In genomic region chr7:140653319-140654108, GRCh38 we compare ENCODE assay signal across 8 cellular contexts. TPM values are rescaled to one million over a fixed set of nuclear protein-coding genes. Genes with fewer than 3 reads are reported as not detected.
DNase-seq lines count a peak whose midpoint lies in the region; ATAC-seq, FAIRE-seq and TF ChIP-seq lines count a peak whose summit lies in the region.

No MANE protein-coding gene starts in this region.

- TF ChIP-seq CTCF in GM13976 (IDR thresholded peaks at IDR 0.05; ENCODE audit: borderline replicate concordance, control extremely low read depth, extremely low read depth, insufficient read depth, missing control alignments): peak; percentile 69
- TF ChIP-seq CTCF in glutamatergic neuron (IDR thresholded peaks at IDR 0.05; ENCODE audit: partially characterized antibody, unreplicated experiment): peak; percentile 88
- TF ChIP-seq CTCF in pancreas (IDR thresholded peaks at IDR 0.05): peak; percentile 55 to 82 (median 78)

- no peak overlapping the region for H3K27ac ChIP-seq in pancreas

- H3K4me1 ChIP-seq in pancreas: peaks cover 0 to 16% (median 5%) of the 10 kb centered on the region in 3 donors

- intact Hi-C loops in pancreas (cut with DNase I): loop anchor here in 2 of 3 donors (5.0 kb wide), 1 partner anchor 136 kb away; no protein-coding TSS in a partner anchor

- H3K27ac Mint-ChIP-seq in activated T-helper 17 cell treated with anti-CD3 and anti-CD28 coated beads, Interleukin-2, amount 50 U/mL, for 72 hours: no peak overlapping the region
- peak overlapping the region; percentile 53 for H3K27ac Mint-ChIP-seq in glutamatergic neuron (ENCODE audit: unreplicated experiment)

- H3K4me3 Mint-ChIP-seq in activated T-helper 17 cell treated with anti-CD3 and anti-CD28 coated beads, Interleukin-2, amount 50 U/mL, for 72 hours: no peak overlapping the region
- H3K4me3 Mint-ChIP-seq in glutamatergic neuron (ENCODE audit: unreplicated experiment): no peak overlapping the region

- ATAC-seq in activated T-helper 17 cell treated with anti-CD3 and anti-CD28 coated beads, Interleukin-2, amount 50 U/mL, for 72 hours (replicated peaks): peak; percentile 53
- ATAC-seq in pancreas (peak; percentile 71 to 83 (median 82)), GM18511 (IDR thresholded peaks at IDR 0.05; ENCODE audit: unreplicated experiment) (no peak)

- no peaks in the 10 kb centered on the region for H3K9me3 ChIP-seq in pancreas

- peaks cover 23% of the 10 kb centered on the region for H3K27me3 Mint-ChIP-seq in activated T-helper 17 cell treated with anti-CD3 and anti-CD28 coated beads, Interleukin-2, amount 50 U/mL, for 72 hours
- peaks cover 1% of the 10 kb centered on the region for H3K27me3 Mint-ChIP-seq in glutamatergic neuron (ENCODE audit: unreplicated experiment)

- no peaks in the 10 kb centered on the region for H3K9me3 Mint-ChIP-seq in activated T-helper 17 cell treated with anti-CD3 and anti-CD28 coated beads, Interleukin-2, amount 50 U/mL, for 72 hours
- no peaks in the 10 kb centered on the region for H3K9me3 Mint-ChIP-seq in glutamatergic neuron (ENCODE audit: unreplicated experiment)

- no peaks in the 10 kb centered on the region for H3K36me3 ChIP-seq in pancreas

- whole genome bisulfite sequencing in pancreas, 2 donors: 19% methylated on average over 15 of the region's 15 CpGs

- H3K27me3 ChIP-seq in pancreas: no peaks in the 10 kb centered on the region

- no peaks in the 10 kb centered on the region for H3K36me3 Mint-ChIP-seq in activated T-helper 17 cell treated with anti-CD3 and anti-CD28 coated beads, Interleukin-2, amount 50 U/mL, for 72 hours (ENCODE audit: low read depth)
- H3K36me3 Mint-ChIP-seq in glutamatergic neuron (ENCODE audit: unreplicated experiment): no peaks in the 10 kb centered on the region

- no peak for FAIRE-seq in pancreas (lab: Jason Lieb, UNC)

- in situ Hi-C loops in GM13976 (cut with MboI; ENCODE audit: low sequenced_read_pairs, unreplicated experiment): no loop called here

- peak; percentile 6 to 16 for DNase-seq in AML-193 (lab: John Stamatoyannopoulos, UW)
- DNase-seq in GM13976 (ENCODE audit: low spot score): no peak
- DNase-seq in NCI-H2227 treated with DMSO at 0.1 percent for 48 hours (lab: John Stamatoyannopoulos, UW): peak; percentile 89
- peak; percentile 58 for DNase-seq in glutamatergic neuron
- peak in 5 of 6 donors; percentile 44 to 70 (median 54) for DNase-seq in pancreas
- DNase-seq in SKM-1 treated with dmso at 0.1 percent for 144 hours (lab: John Stamatoyannopoulos, UW; ENCODE audit: unreplicated experiment): no peak

- H3K4me1 Mint-ChIP-seq in activated T-helper 17 cell treated with anti-CD3 and anti-CD28 coated beads, Interleukin-2, amount 50 U/mL, for 72 hours: peaks cover 16% of the 10 kb centered on the region
- H3K4me1 Mint-ChIP-seq in glutamatergic neuron (ENCODE audit: low read depth, unreplicated experiment): peaks cover 14% of the 10 kb centered on the region

- H3K4me3 ChIP-seq in pancreas: no peak overlapping the region

RNA-seq across cellular contexts. Expression of gene DENND2A, which starts 12.9 kb away (rescaled TPM):
- total RNA-seq in activated T-helper 17 cell treated with anti-CD3 and anti-CD28 coated beads, Interleukin-2, amount 50 U/mL, for 72 hours: not detected
- total RNA-seq in glutamatergic neuron (ENCODE audit: unreplicated experiment) (64.7 TPM), pancreas (1 to 10 TPM; 1.1 to 2.2 (median 1.6) TPM)
- polyA plus RNA-seq in pancreas: 1 to 10 TPM; 3.1 to 5.0 TPM

RNA-seq across cellular contexts. Expression of gene ADCK2, which starts 19.2 kb away (rescaled TPM):
- 10 to 100 TPM; 16.6 to 28.4 TPM for total RNA-seq in activated T-helper 17 cell treated with anti-CD3 and anti-CD28 coated beads, Interleukin-2, amount 50 U/mL, for 72 hours
- total RNA-seq in glutamatergic neuron (ENCODE audit: unreplicated experiment) (9.1 TPM), pancreas (10 to 100 TPM in 3 of 6 donors, 1 to 10 TPM in 3; 6.5 to 13.3 (median 9.6) TPM)
- 1 to 10 TPM; 7.0 to 8.8 TPM for polyA plus RNA-seq in pancreas

RNA-seq across cellular contexts. Expression of gene NDUFB2, which starts 43.0 kb away (rescaled TPM):
- 100 to 1,000 TPM in 1 of 2 donors, 10 to 100 TPM in 1; 92.7 to 215 TPM for total RNA-seq in activated T-helper 17 cell treated with anti-CD3 and anti-CD28 coated beads, Interleukin-2, amount 50 U/mL, for 72 hours
- total RNA-seq in glutamatergic neuron (ENCODE audit: unreplicated experiment): 127 TPM
- total RNA-seq in pancreas: 10 to 100 TPM; 47.6 to 92.3 (median 64.0) TPM
- polyA plus RNA-seq in pancreas: 100 to 1,000 TPM in 1 of 2 donors, 10 to 100 TPM in 1; 99.5 to 198 TPM

Comparison
In these comparisons a context has a peak if more than half of its experiments do, and no peak if none do; other contexts are left out.
1. DNase-seq: peak in AML-193 (2 of 2), NCI-H2227 treated with DMSO at 0.1 percent for 48 hours (single experiment), glutamatergic neuron (single experiment) and pancreas (5 of 6); none in GM13976 (single experiment) and SKM-1 treated with dmso at 0.1 percent for 144 hours (single experiment).
2. RNA of gene DENND2A, which starts 12.9 kb away (total RNA-seq): 64.7 TPM in glutamatergic neuron (single experiment); 1.1 to 2.2 TPM in pancreas and not detected in activated T-helper 17 cell treated with anti-CD3 and anti-CD28 coated beads, Interleukin-2, amount 50 U/mL, for 72 hours; every median in the first group is over 10 times any median in the second.
3. Peak in every context shown above with its lines, with median percentiles within 50 percentile points of each other: CTCF ChIP-seq.